ENCODE assay signal across 11 cellular contexts in the genomic region with DNA sequence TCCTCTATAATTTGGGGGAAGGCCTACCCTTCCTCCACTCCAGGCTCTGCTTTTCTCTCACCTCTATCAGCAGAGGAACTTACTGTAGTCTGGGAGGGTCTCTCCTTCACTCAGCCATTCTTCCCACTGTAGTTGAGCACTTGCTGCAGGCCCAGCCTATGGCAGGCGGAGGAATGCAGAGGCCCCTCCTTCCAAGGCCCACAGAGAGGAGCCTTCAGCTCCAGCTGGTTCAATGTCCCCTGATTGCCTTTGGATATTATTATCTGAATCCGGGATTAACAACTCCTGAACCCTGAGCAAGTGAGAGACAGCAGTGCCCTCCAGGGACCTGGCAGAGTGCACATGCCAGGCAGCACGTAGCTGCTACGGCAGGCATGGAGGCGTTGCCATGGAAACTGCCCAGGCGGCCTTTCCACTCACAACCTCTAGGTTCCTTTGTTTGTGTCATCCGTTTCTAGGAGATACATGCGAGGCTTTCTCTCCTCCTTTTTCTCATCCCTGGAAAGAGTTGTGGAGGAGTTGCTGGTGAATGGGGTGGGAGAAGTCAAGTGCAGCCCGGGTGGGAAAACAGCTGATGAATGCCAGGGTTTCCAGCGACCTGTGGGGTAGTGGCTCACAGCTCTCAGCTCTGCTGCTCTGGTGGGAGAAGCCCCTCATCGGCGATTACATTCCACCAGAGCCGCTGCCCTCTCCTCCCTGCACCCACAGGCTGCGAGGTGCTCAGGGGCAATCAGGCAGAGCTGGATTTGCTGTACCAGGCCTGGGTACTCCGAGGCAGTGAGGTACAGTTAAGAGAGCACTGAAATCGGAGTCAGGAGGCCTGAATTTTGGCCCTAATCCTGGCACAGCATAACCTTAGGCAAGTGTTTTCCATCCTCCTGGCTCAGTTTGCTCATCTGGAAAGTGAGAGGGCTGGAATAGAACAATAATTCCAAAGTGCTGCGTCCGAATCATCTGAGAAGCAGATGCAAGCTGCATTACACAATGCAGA. TPM values are rescaled to one million over a fixed set of nuclear protein-coding genes. Genes with fewer than 3 reads are reported as not detected.
DNase-seq lines count a peak whose midpoint lies in the region; ATAC-seq and TF ChIP-seq lines count a peak whose summit lies in the region.
"Had no signal": no experiment of that assay in that cellular context is flagged by ENCODE, and none has a peak within 500 bp of the region (broad histone marks: within the 10 kb centered on the region; RNA-seq: fewer than 3 reads in every experiment).

No MANE protein-coding gene starts in this region.

- ATAC-seq in GM19452 (IDR thresholded peaks at IDR 0.05; ENCODE audit: unreplicated experiment): no peak

- peak; percentile 13 for DNase-seq in activated CD4-positive, alpha-beta T cell treated with anti-CD3 and anti-CD28 coated beads for 48 hours
- no peak for DNase-seq in activated CD4-positive, alpha-beta T cell treated with anti-CD3 and anti-CD28 coated beads for 4 hours
- DNase-seq in NCI-H2196 (lab: John Stamatoyannopoulos, UW; ENCODE audit: unreplicated experiment) (peak; percentile 78), epithelial cell of esophagus (ENCODE audit: low read depth) (peak; percentile 36), renal cortical epithelial cell (ENCODE audit: low read depth) (peak; percentile 73), NCI-H1048 (lab: John Stamatoyannopoulos, UW) (no peak), NCI-H510A treated with DMSO at 0.1 percent for 48 hours (lab: John Stamatoyannopoulos, UW) (no peak)
- DNase-seq: MM.1S, sigmoid colon had no signal

- H3K4me3 ChIP-seq in epithelial cell of esophagus (ENCODE audit: low read length): no peak overlapping the region
- H3K4me3 ChIP-seq: sigmoid colon, upper lobe of left lung had no signal

- no peak for TF ChIP-seq CTCF in epithelial cell of esophagus (IDR thresholded peaks at IDR 0.05; ENCODE audit: insufficient read depth, low read depth, low read length, missing control alignments)

RNA-seq across cellular contexts. Expression of a gene that starts 55.3 kb away (rescaled TPM):
- total RNA-seq in renal cortical epithelial cell: 12.0 and 25.6 TPM in 2 replicates

Comparison
In these comparisons a context has a peak if more than half of its experiments do, and no peak if none do; other contexts are left out.
1. DNase-seq: peak in activated CD4-positive, alpha-beta T cell treated with anti-CD3 and anti-CD28 coated beads for 48 hours (single experiment), NCI-H2196 (single experiment), epithelial cell of esophagus (single experiment) and renal cortical epithelial cell (single experiment); none in activated CD4-positive, alpha-beta T cell treated with anti-CD3 and anti-CD28 coated beads for 4 hours (0 of 2), NCI-H1048 (single experiment) and NCI-H510A treated with DMSO at 0.1 percent for 48 hours (single experiment).